22 cellular contexts compared by ENCODE assay signal in genomic region chr5:80250801-80251200, GRCh38. TPM values are rescaled to one million over a fixed set of nuclear protein-coding genes. Genes with fewer than 3 reads are reported as not detected.
DNase-seq lines count a peak whose midpoint lies in the region; ATAC-seq and TF ChIP-seq lines count a peak whose summit lies in the region.
"Had no signal": no experiment of that assay in that cellular context is flagged by ENCODE, and none has a peak within 500 bp of the region (broad histone marks: within the 10 kb centered on the region; RNA-seq: fewer than 3 reads in every experiment).

No MANE protein-coding gene starts in this region.

- peaks cover 75% of the 10 kb centered on the region for H3K4me1 ChIP-seq in CD8-positive, alpha-beta T cell (ENCODE audit: insufficient read depth, low read length)

- peaks cover 48% of the 10 kb centered on the region for H3K36me3 Mint-ChIP-seq in CD8-positive, alpha-beta T cell
- H3K36me3 Mint-ChIP-seq in T-cell (peaks cover 41% of the 10 kb centered on the region), mesothelial cell of epicardium (no peaks in the 10 kb centered on the region)
- peaks cover 21% of the 10 kb centered on the region for H3K36me3 Mint-ChIP-seq in activated T-helper 1 cell treated with anti-CD3 and anti-CD28 coated beads, Interleukin-12 subunit alpha, Interleukin-12 subunit beta, Interleukin-2, Interleukin-4 antibody, amounts not matched to agents 30 ng/mL and 10 ng/mL and 1 ng/mL, durations not matched to agents 14 hours and 24 hours and 36 hours (ENCODE audit: low read depth)

- no peaks in the 10 kb centered on the region for H3K9me3 Mint-ChIP-seq in CD8-positive, alpha-beta T cell
- H3K9me3 Mint-ChIP-seq in T-cell (no peaks in the 10 kb centered on the region), mesothelial cell of epicardium (no peaks in the 10 kb centered on the region)
- H3K9me3 Mint-ChIP-seq in activated T-helper 1 cell treated with anti-CD3 and anti-CD28 coated beads, Interleukin-12 subunit alpha, Interleukin-12 subunit beta, Interleukin-2, Interleukin-4 antibody, amounts not matched to agents 30 ng/mL and 10 ng/mL and 1 ng/mL, durations not matched to agents 14 hours and 24 hours and 36 hours: no peaks in the 10 kb centered on the region
- H3K9me3 Mint-ChIP-seq: activated naive CD4-positive, alpha-beta T cell treated with anti-CD3 and anti-CD28 coated beads, Interleukin-2, amount 10 ng/mL, durations not matched to agents 7 days and 5 days had no signal

- peak overlapping the region; percentile 69 for H3K27ac Mint-ChIP-seq in CD8-positive, alpha-beta T cell
- H3K27ac Mint-ChIP-seq in T-cell (peak overlapping the region; percentile 64 to 75), mesothelial cell of epicardium (peak overlapping the region; percentile 31)
- H3K27ac Mint-ChIP-seq in activated T-helper 1 cell treated with anti-CD3 and anti-CD28 coated beads, Interleukin-12 subunit alpha, Interleukin-12 subunit beta, Interleukin-2, Interleukin-4 antibody, amounts not matched to agents 30 ng/mL and 10 ng/mL and 1 ng/mL, durations not matched to agents 14 hours and 24 hours and 36 hours: no peak overlapping the region
- H3K27ac Mint-ChIP-seq: activated naive CD4-positive, alpha-beta T cell treated with anti-CD3 and anti-CD28 coated beads, Interleukin-2, amount 10 ng/mL, durations not matched to agents 7 days and 5 days had no signal

- no peak for DNase-seq in CD8-positive, alpha-beta T cell
- no peak for DNase-seq in T-cell
- DNase-seq in mesothelial cell of epicardium (ENCODE audit: low spot score in 2 of 2, unreplicated experiment in 2 of 2): no peak
- no peak for DNase-seq in Right ventricle myocardium inferior (ENCODE audit: missing footprints)
- no peak for DNase-seq in activated T-helper 1 cell treated with anti-CD3 and anti-CD28 coated beads, Interleukin-12 subunit alpha, Interleukin-12 subunit beta, Interleukin-2, Interleukin-4 antibody, amounts not matched to agents 30 ng/mL and 10 ng/mL and 1 ng/mL, durations not matched to agents 14 hours and 24 hours and 36 hours (ENCODE audit: low spot score)
- DNase-seq: activated CD4-positive, CD25-positive, alpha-beta regulatory T cell; activated naive CD4-positive, alpha-beta T cell treated with anti-CD3 and anti-CD28 coated beads, Interleukin-2, amount 10 ng/mL, durations not matched to agents 7 days and 5 days; brain microvascular endothelial cell; colonic mucosa; DMS53; hippocampal formation; islet precursor cell; MG63; NCI-H187 treated with DMSO at 0.1 percent for 48 hours; NCI-H345; psoas muscle; Right ventricle myocardium superior; stimulated activated CD4-positive, alpha-beta T cell treated with anti-CD3 and anti-CD28 coated beads, Interleukin-4, amount 100 ng/mL, for 1 hour; T-helper 1 cell had no signal

- TF ChIP-seq CTCF in C4-2B (conservative IDR thresholded peaks at IDR 0.05) (no peak), mesothelial cell of epicardium (IDR thresholded peaks at IDR 0.05; ENCODE audit: unreplicated experiment) (no peak)
- no peak for TF ChIP-seq CTCF in CD8-positive, alpha-beta T cell (IDR thresholded peaks at IDR 0.05)

- CTCF ChIA-PET in CD8-positive, alpha-beta T cell (lab: Charles Lee): interaction anchor here (1.3 kb wide), 3 partner anchors 11 to 155 kb away, joined by 3 read pairs; no protein-coding TSS in a partner anchor
- CTCF ChIA-PET in T-cell (lab: Charles Lee): interaction anchor here (0.7 to 1.4 kb wide), 2 partner anchors 11 to 156 kb away, joined by 3 to 8 read pairs; no protein-coding TSS in a partner anchor

- H3K4me3 ChIP-seq in CD8-positive, alpha-beta T cell (ENCODE audit: low read depth, low read length): no peak overlapping the region
- H3K4me3 ChIP-seq: colonic mucosa, MG63, psoas muscle, skin epidermis had no signal

- POLR2A ChIA-PET in CD8-positive, alpha-beta T cell (lab: Charles Lee): interaction anchor here (0.9 to 1.6 kb wide), 3 partner anchors 12 to 153 kb away, joined by 3 to 4 read pairs (median 3); no protein-coding TSS in a partner anchor
- POLR2A ChIA-PET in T-cell (lab: Charles Lee): interaction anchor here (0.5 to 1.4 kb wide), 3 partner anchors 16 to 129 kb away, joined by 3 read pairs; no protein-coding TSS in a partner anchor

- ATAC-seq in CD8-positive, alpha-beta T cell: no peak
- no peak for ATAC-seq in T-cell (replicated peaks in 1 of 4)
- ATAC-seq in HG02970 (IDR thresholded peaks at IDR 0.05; ENCODE audit: low FRiP score, unreplicated experiment): no peak
- ATAC-seq in Right ventricle myocardium inferior: no peak

- no peaks in the 10 kb centered on the region for H3K36me3 ChIP-seq in CD8-positive, alpha-beta T cell (ENCODE audit: insufficient read depth, low read length)
- H3K36me3 ChIP-seq: brain microvascular endothelial cell, colonic mucosa, MG63 had no signal

- no peaks in the 10 kb centered on the region for H3K27me3 Mint-ChIP-seq in CD8-positive, alpha-beta T cell (ENCODE audit: low read depth)
- H3K27me3 Mint-ChIP-seq in T-cell: no peaks in the 10 kb centered on the region
- no peaks in the 10 kb centered on the region for H3K27me3 Mint-ChIP-seq in mesothelial cell of epicardium (ENCODE audit: low read depth)
- no peaks in the 10 kb centered on the region for H3K27me3 Mint-ChIP-seq in activated T-helper 1 cell treated with anti-CD3 and anti-CD28 coated beads, Interleukin-12 subunit alpha, Interleukin-12 subunit beta, Interleukin-2, Interleukin-4 antibody, amounts not matched to agents 30 ng/mL and 10 ng/mL and 1 ng/mL, durations not matched to agents 14 hours and 24 hours and 36 hours (ENCODE audit: insufficient read depth)
- H3K27me3 Mint-ChIP-seq: activated naive CD4-positive, alpha-beta T cell treated with anti-CD3 and anti-CD28 coated beads, Interleukin-2, amount 10 ng/mL, durations not matched to agents 7 days and 5 days had no signal

- no peaks in the 10 kb centered on the region for H3K27me3 ChIP-seq in CD8-positive, alpha-beta T cell (ENCODE audit: insufficient read depth, low read length)
- H3K27me3 ChIP-seq: brain microvascular endothelial cell, colonic mucosa, MG63 had no signal

- intact Hi-C loops in CD8-positive, alpha-beta T cell (cut with DNase I, micrococcal nuclease): loop anchor here in 1 of 2 experiments (5.0 to 10.0 kb wide), 4 partner anchors 34 to 1054 kb away; partner anchors contain the start of genes HOMER1 and ZCCHC9
- intact Hi-C loops in Right ventricle myocardium inferior (cut with DNase I): no loop called here
- intact Hi-C loops in activated T-helper 1 cell treated with anti-CD3 and anti-CD28 coated beads, Interleukin-12 subunit alpha, Interleukin-12 subunit beta, Interleukin-2, Interleukin-4 antibody, amounts not matched to agents 30 ng/mL and 10 ng/mL and 1 ng/mL, durations not matched to agents 14 hours and 24 hours and 36 hours (cut with micrococcal nuclease): loop anchor here (5.0 kb wide), 1 partner anchor 158 kb away; no protein-coding TSS in a partner anchor

- H3K4me3 Mint-ChIP-seq in CD8-positive, alpha-beta T cell: peak overlapping the region; percentile 10
- H3K4me3 Mint-ChIP-seq in T-cell (peak overlapping the region in 2 of 3 donors; percentile 89 to 97), mesothelial cell of epicardium (no peak overlapping the region)
- no peak overlapping the region for H3K4me3 Mint-ChIP-seq in activated T-helper 1 cell treated with anti-CD3 and anti-CD28 coated beads, Interleukin-12 subunit alpha, Interleukin-12 subunit beta, Interleukin-2, Interleukin-4 antibody, amounts not matched to agents 30 ng/mL and 10 ng/mL and 1 ng/mL, durations not matched to agents 14 hours and 24 hours and 36 hours
- H3K4me3 Mint-ChIP-seq: activated naive CD4-positive, alpha-beta T cell treated with anti-CD3 and anti-CD28 coated beads, Interleukin-2, amount 10 ng/mL, durations not matched to agents 7 days and 5 days had no signal

- peak overlapping the region; percentile 83 for H3K27ac ChIP-seq in C4-2B
- no peak overlapping the region for H3K27ac ChIP-seq in CD8-positive, alpha-beta T cell (ENCODE audit: low read depth, low read length)
- H3K27ac ChIP-seq: brain microvascular endothelial cell, psoas muscle had no signal

- no peaks in the 10 kb centered on the region for H3K9me3 ChIP-seq in CD8-positive, alpha-beta T cell (ENCODE audit: low read length)
- H3K9me3 ChIP-seq: colonic mucosa, MG63, psoas muscle had no signal

- H3K4me1 Mint-ChIP-seq in CD8-positive, alpha-beta T cell (ENCODE audit: low read depth): peaks cover 82% of the 10 kb centered on the region
- H3K4me1 Mint-ChIP-seq in T-cell: peaks cover 80 to 85% (median 84%) of the 10 kb centered on the region in 3 donors
- peaks cover 70% of the 10 kb centered on the region for H3K4me1 Mint-ChIP-seq in mesothelial cell of epicardium
- H3K4me1 Mint-ChIP-seq in activated T-helper 1 cell treated with anti-CD3 and anti-CD28 coated beads, Interleukin-12 subunit alpha, Interleukin-12 subunit beta, Interleukin-2, Interleukin-4 antibody, amounts not matched to agents 30 ng/mL and 10 ng/mL and 1 ng/mL, durations not matched to agents 14 hours and 24 hours and 36 hours (ENCODE audit: low read depth): peaks cover 77% of the 10 kb centered on the region

RNA-seq across cellular contexts. Expression of gene SERINC5, which starts 5.0 kb away (rescaled TPM):
- total RNA-seq in CD8-positive, alpha-beta T cell: 100 to 1,000 TPM; 112 to 117 TPM
- 100 to 1,000 TPM; 109 to 170 (median 112) TPM for total RNA-seq in T-cell
- 87.6 to 91.0 TPM (median 89.5 TPM) in 3 replicates for total RNA-seq in mesothelial cell of epicardium
- 14.5 TPM for total RNA-seq in Right ventricle myocardium inferior
- total RNA-seq in activated T-helper 1 cell treated with anti-CD3 and anti-CD28 coated beads, Interleukin-12 subunit alpha, Interleukin-12 subunit beta, Interleukin-2, Interleukin-4 antibody, amounts not matched to agents 30 ng/mL and 10 ng/mL and 1 ng/mL, durations not matched to agents 14 hours and 24 hours and 36 hours: 21.2 and 22.8 TPM in 2 replicates

Comparison
In these comparisons a context has a peak if more than half of its experiments do, and no peak if none do; other contexts are left out.
1. H3K4me3 Mint-ChIP-seq: peak in CD8-positive, alpha-beta T cell (single experiment) and T-cell (2 of 3); none in mesothelial cell of epicardium (single experiment) and activated T-helper 1 cell treated with anti-CD3 and anti-CD28 coated beads, Interleukin-12 subunit alpha, Interleukin-12 subunit beta, Interleukin-2, Interleukin-4 antibody, amounts not matched to agents 30 ng/mL and 10 ng/mL and 1 ng/mL, durations not matched to agents 14 hours and 24 hours and 36 hours (single experiment).